18 cellular contexts compared by ENCODE assay signal in the genomic region with DNA sequence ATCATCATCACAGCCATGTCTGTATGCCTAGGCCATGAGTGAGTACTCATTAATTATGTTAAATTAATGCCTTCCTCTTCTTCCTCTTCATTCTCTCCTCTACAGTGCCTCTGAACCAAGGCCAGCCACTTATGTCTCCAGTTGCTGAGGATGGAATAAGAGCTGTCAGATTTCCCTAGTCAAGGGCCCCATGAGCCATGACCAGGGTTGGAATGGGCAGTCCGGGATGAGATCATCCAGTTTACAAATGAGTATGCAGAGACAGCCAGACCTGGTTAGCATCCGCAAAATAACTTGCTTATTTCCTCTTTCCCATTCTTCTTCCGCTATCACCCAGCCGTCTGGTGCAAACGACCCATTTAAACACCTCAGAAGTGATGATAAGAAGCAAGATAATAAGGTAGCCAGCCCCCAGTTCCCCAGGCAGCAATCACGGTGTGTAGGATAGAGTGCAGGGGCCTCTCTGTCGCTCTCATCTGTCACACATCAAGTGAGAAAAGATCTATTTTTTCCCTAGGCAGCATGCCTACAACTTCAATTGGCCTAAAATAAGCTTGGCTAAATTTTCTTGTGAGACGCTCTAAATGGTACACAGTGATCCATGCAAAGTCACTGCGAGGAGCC.
"Had no signal": no experiment of that assay in that cellular context is flagged by ENCODE, and none has a peak within 500 bp of the region (broad histone marks: within the 10 kb centered on the region; RNA-seq: fewer than 3 reads in every experiment).

No MANE protein-coding gene starts in this region.

- ATAC-seq: activated CD4-positive, CD25-positive, alpha-beta regulatory T cell treated with anti-CD3 and anti-CD28 coated beads, Interleukin-2, amount 50 U/mL, for 24 hours; effector memory CD8-positive, alpha-beta T cell; left lung; natural killer cell; stimulated activated effector memory CD8-positive, alpha-beta T cell treated with anti-CD3 and anti-CD28 coated beads, Interleukin-12 subunit alpha, Interleukin-12 subunit beta, amount 100 ng/mL, for 72 hours; T-cell had no signal

- H3K4me3 Mint-ChIP-seq: activated naive CD8-positive, alpha-beta T cell treated with anti-CD3 and anti-CD28 coated beads, Interleukin-2, amount 10 ng/mL, durations not matched to agents 7 days and 5 days; effector memory CD8-positive, alpha-beta T cell; natural killer cell; stimulated activated effector memory CD8-positive, alpha-beta T cell treated with anti-CD3 and anti-CD28 coated beads, Interleukin-12 subunit alpha, Interleukin-12 subunit beta, amount 100 ng/mL, for 72 hours; T-cell had no signal

- H3K27me3 Mint-ChIP-seq: activated naive CD8-positive, alpha-beta T cell treated with anti-CD3 and anti-CD28 coated beads, Interleukin-2, amount 10 ng/mL, durations not matched to agents 7 days and 5 days had no signal

- H3K9me3 Mint-ChIP-seq: activated naive CD8-positive, alpha-beta T cell treated with anti-CD3 and anti-CD28 coated beads, Interleukin-2, amount 10 ng/mL, durations not matched to agents 7 days and 5 days; effector memory CD8-positive, alpha-beta T cell; natural killer cell; stimulated activated effector memory CD8-positive, alpha-beta T cell treated with anti-CD3 and anti-CD28 coated beads, Interleukin-12 subunit alpha, Interleukin-12 subunit beta, amount 100 ng/mL, for 72 hours; T-cell had no signal

- H3K36me3 Mint-ChIP-seq: activated naive CD8-positive, alpha-beta T cell treated with anti-CD3 and anti-CD28 coated beads, Interleukin-2, amount 10 ng/mL, durations not matched to agents 7 days and 5 days; natural killer cell; stimulated activated effector memory CD8-positive, alpha-beta T cell treated with anti-CD3 and anti-CD28 coated beads, Interleukin-12 subunit alpha, Interleukin-12 subunit beta, amount 100 ng/mL, for 72 hours; T-cell had no signal

- H3K4me1 Mint-ChIP-seq: activated naive CD8-positive, alpha-beta T cell treated with anti-CD3 and anti-CD28 coated beads, Interleukin-2, amount 10 ng/mL, durations not matched to agents 7 days and 5 days; natural killer cell; stimulated activated effector memory CD8-positive, alpha-beta T cell treated with anti-CD3 and anti-CD28 coated beads, Interleukin-12 subunit alpha, Interleukin-12 subunit beta, amount 100 ng/mL, for 72 hours; T-cell had no signal

- DNase-seq: activated CD4-positive, alpha-beta T cell treated with anti-CD3 and anti-CD28 coated beads, Interleukin-2, amount 50 U/mL, for 1 hour; activated CD8-positive, alpha-beta memory T cell treated with anti-CD3 and anti-CD28 coated beads for 24 hours; activated naive CD4-positive, alpha-beta T cell; activated naive CD8-positive, alpha-beta T cell treated with anti-CD3 and anti-CD28 coated beads, Interleukin-2, amount 10 ng/mL, durations not matched to agents 7 days and 5 days; dermis blood vessel endothelial cell; effector memory CD8-positive, alpha-beta T cell; left lung; mesenchymal stem cell; natural killer cell; occipital lobe; sigmoid colon; stimulated activated CD4-positive, alpha-beta T cell treated with anti-CD3 and anti-CD28 coated beads, Interleukin-2, amount 100 ng/mL, for 24 hours; T-cell; T-helper 9 cell; uterus had no signal

- H3K27ac Mint-ChIP-seq: activated naive CD8-positive, alpha-beta T cell treated with anti-CD3 and anti-CD28 coated beads, Interleukin-2, amount 10 ng/mL, durations not matched to agents 7 days and 5 days; effector memory CD8-positive, alpha-beta T cell; natural killer cell; progenitor cell of endocrine pancreas; stimulated activated effector memory CD8-positive, alpha-beta T cell treated with anti-CD3 and anti-CD28 coated beads, Interleukin-12 subunit alpha, Interleukin-12 subunit beta, amount 100 ng/mL, for 72 hours; T-cell had no signal
